In the genomic region with DNA sequence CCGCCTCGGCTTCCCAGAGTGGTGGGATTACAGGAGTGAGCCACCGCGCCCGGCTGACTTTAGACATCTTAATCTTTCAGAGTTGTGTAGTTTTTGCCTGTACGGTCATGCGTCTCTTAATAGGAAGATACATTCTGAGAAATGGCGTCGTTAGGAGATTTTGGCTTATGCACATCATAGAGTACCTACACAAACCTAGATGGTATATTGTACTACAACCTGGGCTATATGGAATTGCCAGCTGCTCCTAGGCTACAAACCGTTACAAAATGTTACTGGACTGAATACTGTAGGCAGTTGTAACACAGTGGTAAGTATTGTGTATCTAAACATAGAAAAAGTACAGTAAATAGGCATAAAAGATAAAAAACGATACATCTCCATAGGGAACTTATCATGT, we compare ENCODE assay signal across 1 cellular context.
TF ChIP-seq lines count a peak whose summit lies in the region.

No MANE protein-coding gene starts in this region.

TF ChIP-seq in GM12878, 131 proteins besides CTCF, POLR2A, EP300 and RAD21:
- TF ChIP-seq POLR2AphosphoS5 (IDR thresholded peaks at IDR 0.05; ENCODE audit: low read length) (no peak), TCF7 (IDR thresholded peaks at IDR 0.05; ENCODE audit: borderline replicate concordance) (no peak), FOS (IDR thresholded peaks at IDR 0.05; ENCODE audit: borderline replicate concordance, extremely low read depth, insufficient read length) (no peak), SREBF2 (IDR thresholded peaks at IDR 0.05; ENCODE audit: low read length) (no peak), RAD51 (IDR thresholded peaks at IDR 0.05) (no peak), NBN (IDR thresholded peaks at IDR 0.05) (no peak), TCF12 (IDR thresholded peaks at IDR 0.05; ENCODE audit: low read depth, low read length) (no peak)
- TF ChIP-seq, protein P1, sequence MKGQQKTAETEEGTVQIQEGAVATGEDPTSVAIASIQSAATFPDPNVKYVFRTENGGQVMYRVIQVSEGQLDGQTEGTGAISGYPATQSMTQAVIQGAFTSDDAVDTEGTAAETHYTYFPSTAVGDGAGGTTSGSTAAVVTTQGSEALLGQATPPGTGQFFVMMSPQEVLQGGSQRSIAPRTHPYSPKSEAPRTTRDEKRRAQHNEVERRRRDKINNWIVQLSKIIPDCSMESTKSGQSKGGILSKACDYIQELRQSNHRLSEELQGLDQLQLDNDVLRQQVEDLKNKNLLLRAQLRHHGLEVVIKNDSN (IDR thresholded peaks at IDR 0.05; ENCODE audit: borderline replicate concordance, extremely low read length, insufficient read depth, low read depth, low read length) = no peak
